ENCODE assay signal across 6 cellular contexts in the genomic region with DNA sequence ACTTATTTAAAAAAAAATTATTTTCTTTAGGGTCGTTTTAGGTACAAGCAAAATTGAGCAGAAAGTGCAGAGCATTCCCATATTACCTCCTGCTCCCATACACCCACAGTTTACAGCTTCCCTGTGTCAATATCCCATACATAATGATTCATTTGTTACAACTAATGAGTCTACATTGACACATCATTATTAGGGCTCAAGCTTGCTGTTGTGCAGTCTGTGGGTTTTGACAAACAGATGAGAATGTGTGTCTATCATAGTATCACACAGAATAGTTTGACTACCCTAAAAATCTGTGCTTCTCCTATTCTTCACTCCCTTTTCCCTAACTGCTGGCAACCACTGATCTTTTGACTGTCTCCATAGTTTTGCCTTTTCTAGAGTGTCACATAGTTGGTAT.
"Had no signal": no experiment of that assay in that cellular context is flagged by ENCODE, and none has a peak within 500 bp of the region (broad histone marks: within the 10 kb centered on the region; RNA-seq: fewer than 3 reads in every experiment).

No MANE protein-coding gene starts in this region.

- ATAC-seq: GM23338 had no signal

- H3K4me2 ChIP-seq: GM23338 had no signal

- DNase-seq: H9, HCEC 1CT had no signal

- FAIRE-seq: H1, H54, HTR-8/SVneo had no signal

- H2AFZ ChIP-seq: GM23338 had no signal

- H3K4me3 ChIP-seq: GM23338 had no signal
